Comparison of ENCODE assay signal across 8 cellular contexts in the genomic region with DNA sequence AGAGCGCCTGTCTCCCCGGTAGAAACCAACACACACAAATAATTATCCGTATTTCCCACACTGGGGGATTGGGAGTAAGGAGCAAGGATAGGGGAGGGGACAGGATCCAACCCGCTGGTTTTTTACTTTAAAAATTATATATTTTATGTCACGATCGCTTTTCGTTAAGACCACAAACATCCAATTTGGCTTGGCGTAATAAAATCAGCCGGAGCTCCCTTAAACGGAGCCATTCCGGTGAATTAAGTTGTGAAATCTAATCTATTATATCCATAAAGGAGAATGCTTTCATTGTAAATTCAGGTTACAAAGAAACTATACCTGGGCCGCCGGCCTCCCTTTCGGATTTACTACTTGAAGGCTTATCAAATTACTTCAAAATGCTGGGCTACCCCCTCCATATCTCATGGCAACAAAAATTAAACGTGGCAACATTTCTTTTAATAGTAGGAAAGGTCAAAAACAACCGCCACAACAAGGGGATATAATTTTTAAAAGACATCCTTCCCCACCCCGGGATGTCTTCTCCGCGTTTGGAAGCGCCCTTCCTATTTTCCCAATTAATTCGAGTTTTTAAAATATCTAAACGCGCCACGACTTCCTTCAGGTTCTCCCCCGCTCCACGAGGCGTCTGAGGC. TPM values are rescaled to one million over a fixed set of nuclear protein-coding genes. Genes with fewer than 3 reads are reported as not detected.
DNase-seq lines count a peak whose midpoint lies in the region; ATAC-seq, FAIRE-seq and TF ChIP-seq lines count a peak whose summit lies in the region.
"Had no signal": no experiment of that assay in that cellular context is flagged by ENCODE, and none has a peak within 500 bp of the region (broad histone marks: within the 10 kb centered on the region; RNA-seq: fewer than 3 reads in every experiment).

No MANE protein-coding gene starts in this region.

- TF ChIP-seq POLR2A in IMR-90 (IDR thresholded peaks at IDR 0.05; ENCODE audit: low read depth, low read length), result no peak

- peak overlapping the region; percentile 55 for H2BK120ac ChIP-seq in IMR-90 (ENCODE audit: low read depth, low read length)

- TF ChIP-seq CTCF in IMR-90 (conservative IDR thresholded peaks at IDR 0.05; ENCODE audit: low read depth, low read length) (no peak), kidney (IDR thresholded peaks at IDR 0.05; ENCODE audit: borderline replicate concordance, extremely low read depth, insufficient read depth) (no peak), smooth muscle cell (IDR thresholded peaks at IDR 0.05; ENCODE audit: borderline replicate concordance, insufficient read depth, poor library complexity, severe bottlenecking) (no peak)

- peak overlapping the region; percentile 47 to 76 for H4K8ac ChIP-seq in IMR-90 (ENCODE audit: low read depth in 2 of 2, low read length in 2 of 2)

- no peak overlapping the region for H2BK20ac ChIP-seq in IMR-90 (ENCODE audit: low read depth, low read length)

- H3K18ac ChIP-seq in IMR-90 (ENCODE audit: low read depth, low read length), result peak overlapping the region; percentile 22; the same call in 1 of the 2 replicates

- peak overlapping the region; percentile 96 for H2BK5ac ChIP-seq in IMR-90 (ENCODE audit: low read depth, low read length, poor library complexity, severe bottlenecking)

- peak overlapping the region; percentile 100 for H3K9ac ChIP-seq in IMR-90 (ENCODE audit: low read depth, low read length)
- H3K9ac ChIP-seq in kidney (ENCODE audit: low read length in 2 of 2), result peak overlapping the region; percentile 1 to 78
- peak overlapping the region; percentile 80 for H3K9ac ChIP-seq in smooth muscle cell (ENCODE audit: low read depth)

- peaks cover 48% of the 10 kb centered on the region for H4K20me1 ChIP-seq in IMR-90 (ENCODE audit: insufficient read depth, low read length)
- H4K20me1 ChIP-seq in smooth muscle cell (ENCODE audit: low read depth), result peaks cover 43% of the 10 kb centered on the region

- H3K4me3 ChIP-seq in IMR-90 (ENCODE audit: insufficient read depth, low read depth, low read length) (peak overlapping the region; percentile 98), kidney (ENCODE audit: low read length in 2 of 2) (peak overlapping the region; percentile 45 to 86), smooth muscle cell (peak overlapping the region; percentile 72)

- H3K4me1 ChIP-seq in IMR-90 (ENCODE audit: control insufficient read depth, insufficient read depth, low read length) (peaks cover 23% of the 10 kb centered on the region), kidney (ENCODE audit: control insufficient read depth in 1 of 2, insufficient read depth in 1 of 2, low read depth in 1 of 2, low read length in 2 of 2) (peaks cover 15 to 30% of the 10 kb centered on the region in 2 donors), smooth muscle cell (ENCODE audit: low read depth) (peaks cover 48% of the 10 kb centered on the region)

- FAIRE-seq in kidney (lab: Jason Lieb, UNC), result no peak

- H2AFZ ChIP-seq in IMR-90 (replicated peaks; ENCODE audit: low read length, poor library complexity) (no peak overlapping the region), smooth muscle cell (ENCODE audit: low read depth) (no peak overlapping the region)

- peaks cover 85% of the 10 kb centered on the region for H3K79me2 ChIP-seq in smooth muscle cell (ENCODE audit: low read depth)

- H3K9me3 ChIP-seq in IMR-90 (ENCODE audit: control insufficient read depth, insufficient read depth, low read length) (no peaks in the 10 kb centered on the region), kidney (ENCODE audit: control insufficient read depth in 1 of 2, low read length in 2 of 2) (no peaks in the 10 kb centered on the region), smooth muscle cell (replicated peaks; ENCODE audit: low read depth) (no peaks in the 10 kb centered on the region)

- intact Hi-C loops in IMR-90 (cut with micrococcal nuclease) (no loop called here), kidney (cut with DNase I) (no loop called here)

- H4K91ac ChIP-seq in IMR-90 (ENCODE audit: insufficient read depth, low read depth, low read length), result peak overlapping the region; percentile 43; the same call in 1 of the 2 replicates

- H2BK15ac ChIP-seq in IMR-90 (ENCODE audit: low read depth, low read length), result no peak overlapping the region

- 0 out of 2 replicates have a peak overlapping the region, but pooled peaks have one; percentile 29 for H4K5ac ChIP-seq in IMR-90 (ENCODE audit: low read depth, low read length)

- WGBS in IMR-90 (ENCODE audit: extremely low coverage in 2 of 2, insufficient read length in 1 of 2), 2 experiments, result 0% methylated on average over 5 of the region's 27 CpGs; no CpG with 5 or more reads in 1 of the 2 experiments
- WGBS in smooth muscle cell (ENCODE audit: low lambda C conversion rate), result 10% methylated on average over 27 of the region's 27 CpGs

- dilution Hi-C loops in IMR-90 (cut with HindIII; ENCODE audit: low sequenced_read_pairs, unreplicated experiment), result no loop called here

- POLR2A ChIA-PET in IMR-90 (lab: Charles Lee; ENCODE audit: unreplicated experiment), result no interaction called here

- no peak for DNase-seq in IMR-90
- DNase-seq in astrocyte of the hippocampus (ENCODE audit: low read depth, low spot score), result peak; percentile 69
- peak; percentile 57 for DNase-seq in kidney
- no peak for DNase-seq in smooth muscle cell (lab: John Stamatoyannopoulos, UW; ENCODE audit: unreplicated experiment)
- DNase-seq in epidermal melanocyte (ENCODE audit: insufficient read length, low spot score), result no peak
- DNase-seq in amniotic stem cell (lab: John Stamatoyannopoulos, UW), result no peak
- no peak for DNase-seq in H4 (ENCODE audit: low spot score)
- DNase-seq: stimulated activated CD4-positive, alpha-beta T cell treated with anti-CD3 and anti-CD28 coated beads, Interleukin-15, amount 100 ng/mL, for 24 hours had no signal

- peak overlapping the region; percentile 63 for H3K4ac ChIP-seq in IMR-90 (ENCODE audit: low read depth, low read length)

- TF ChIP-seq RAD21 in IMR-90 (IDR thresholded peaks at IDR 0.05; ENCODE audit: low read length), result no peak

- H3K36me3 ChIP-seq in IMR-90 (ENCODE audit: control insufficient read depth, insufficient read depth, low read length) (peaks cover 6% of the 10 kb centered on the region), kidney (ENCODE audit: control insufficient read depth in 1 of 2, insufficient read depth in 2 of 2, low read length in 2 of 2) (no peaks in the 10 kb centered on the region), smooth muscle cell (ENCODE audit: low read depth) (no peaks in the 10 kb centered on the region)

- CTCF ChIA-PET in IMR-90 (lab: Yijun Ruan, JAX), result no interaction called here

- in situ Hi-C loops in IMR-90 (cut with MboI; ENCODE audit: low sequenced_read_pairs), result no loop called here

- peak overlapping the region; percentile 68 for H3K14ac ChIP-seq in IMR-90 (replicated peaks; ENCODE audit: low read depth, low read length)

- H3K27ac ChIP-seq in IMR-90 (ENCODE audit: insufficient read depth, low read length) (peak overlapping the region; percentile 100), kidney (ENCODE audit: low read depth in 2 of 2, low read length in 2 of 2) (peak overlapping the region; percentile 94 to 95), smooth muscle cell (ENCODE audit: low read depth) (peak overlapping the region; percentile 88)

- H3K4me2 ChIP-seq in IMR-90 (ENCODE audit: low read depth, low read length), result peak overlapping the region; percentile 73
- peak overlapping the region; percentile 100 for H3K4me2 ChIP-seq in smooth muscle cell

- H2AK9ac ChIP-seq in IMR-90 (replicated peaks; ENCODE audit: low read depth, low read length, poor library complexity), result peak overlapping the region; percentile 97

- peak overlapping the region; percentile 78; the same call in 1 of the 2 replicates for H3K23ac ChIP-seq in IMR-90 (ENCODE audit: low read depth, low read length)

- H3K56ac ChIP-seq in IMR-90 (ENCODE audit: extremely low read depth, insufficient read depth, low read length), result peak overlapping the region; percentile 85; the same call in 1 of the 2 replicates

- 0 out of 2 replicates have a peak, but pooled peaks cover 5% of the 10 kb centered on the region for H3K9me1 ChIP-seq in IMR-90 (ENCODE audit: insufficient read depth, low read length)

- ATAC-seq in IMR-90 (ENCODE audit: low read depth), result no peak

- no peak overlapping the region for H2AK5ac ChIP-seq in IMR-90 (ENCODE audit: low read depth, low read length)

- no TSS peak for BruUV-seq in IMR-90 (replicated peaks; lab: Mats Ljungman, UMichigan)

- peaks cover 11% of the 10 kb centered on the region for H3F3A ChIP-seq in smooth muscle cell (ENCODE audit: low read depth)

- H3K27me3 ChIP-seq in IMR-90 (ENCODE audit: control insufficient read depth, insufficient read depth, low read length) (no peaks in the 10 kb centered on the region), smooth muscle cell (ENCODE audit: low read depth) (no peaks in the 10 kb centered on the region)

- peaks cover 3 to 33% of the 10 kb centered on the region in 2 experiments; a peak in 3 of 4 replicates for H3K79me1 ChIP-seq in IMR-90 (ENCODE audit: low read depth in 1 of 2, low read length in 2 of 2)

TF ChIP-seq in IMR-90, 13 proteins besides CTCF, POLR2A, EP300 and RAD21 (continues in another document):
- TF ChIP-seq RFX5 (IDR thresholded peaks at IDR 0.05; ENCODE audit: low read depth, low read length) (no peak), FOS (IDR thresholded peaks at IDR 0.05; ENCODE audit: low read depth, low read length) (no peak), MAFK (IDR thresholded peaks at IDR 0.05; ENCODE audit: low read depth, low read length) (no peak), RCOR1 (IDR thresholded peaks at IDR 0.05; ENCODE audit: insufficient replicate concordance, low read length) (no peak)

RNA-seq across cellular contexts. Expression of a gene that starts 47.1 kb away (rescaled TPM):
- total RNA-seq in IMR-90 (2012; rRNA removed) (12.7 and 14.2 TPM in 2 replicates), kidney (89.7 TPM), smooth muscle cell (61.4 and 61.6 TPM in 2 replicates)
- polyA plus RNA-seq in IMR-90 (2012; rRNA removed) (46.7 and 53.2 TPM in 2 replicates), kidney (ENCODE audit: insufficient read depth, low read depth, low replicate concordance) (72.7 TPM), smooth muscle cell (97.1 and 98.4 TPM in 2 replicates)
- polyA plus RNA-seq in IMR-90 (2012; cell fraction: cytosol; rRNA removed), result 40.4 and 68.1 TPM in 2 replicates
- 86.4 and 189 TPM in 2 replicates for polyA plus RNA-seq in IMR-90 (2012; cell fraction: nucleus; rRNA removed; ENCODE audit: low replicate concordance)
- 40.9 and 67.3 TPM in 2 replicates for total RNA-seq in H4 (2014; rRNA removed; shearing (Covaris generic))

RNA-seq across cellular contexts. Expression of a gene that starts 53.1 kb away (rescaled TPM):
- total RNA-seq in IMR-90 (2012; rRNA removed) (0.36 and 0.83 TPM in 2 replicates), kidney (20.5 TPM), smooth muscle cell (4.6 and 5.4 TPM in 2 replicates)
- polyA plus RNA-seq in IMR-90 (2012; rRNA removed) (7.8 and 8.1 TPM in 2 replicates), kidney (ENCODE audit: insufficient read depth, low read depth, low replicate concordance) (2.6 TPM), smooth muscle cell (3.2 and 3.9 TPM in 2 replicates)
- 4.4 and 5.5 TPM in 2 replicates for polyA plus RNA-seq in IMR-90 (2012; cell fraction: cytosol; rRNA removed)
- 24.1 and 56.3 TPM in 2 replicates for polyA plus RNA-seq in IMR-90 (2012; cell fraction: nucleus; rRNA removed; ENCODE audit: low replicate concordance)
- total RNA-seq in H4 (2014; rRNA removed; shearing (Covaris generic)), result 0.31 and 3.4 TPM in 2 replicates

Comparison
In these comparisons a context has a peak if more than half of its experiments do, and no peak if none do; other contexts are left out.
1. DNase-seq: peak in astrocyte of the hippocampus (single experiment) and kidney (single experiment); none in IMR-90 (single experiment), smooth muscle cell (single experiment), epidermal melanocyte (single experiment), amniotic stem cell (single experiment) and H4 (single experiment).
2. H3K9ac ChIP-seq: peak in every context shown above with its lines; median percentile 100 in IMR-90; 80 in smooth muscle cell; 40 in kidney.
3. Peak in every context shown above with its lines, with median percentiles within 50 percentile points of each other: H3K27ac ChIP-seq and H3K4me3 ChIP-seq.